In the genomic region with DNA sequence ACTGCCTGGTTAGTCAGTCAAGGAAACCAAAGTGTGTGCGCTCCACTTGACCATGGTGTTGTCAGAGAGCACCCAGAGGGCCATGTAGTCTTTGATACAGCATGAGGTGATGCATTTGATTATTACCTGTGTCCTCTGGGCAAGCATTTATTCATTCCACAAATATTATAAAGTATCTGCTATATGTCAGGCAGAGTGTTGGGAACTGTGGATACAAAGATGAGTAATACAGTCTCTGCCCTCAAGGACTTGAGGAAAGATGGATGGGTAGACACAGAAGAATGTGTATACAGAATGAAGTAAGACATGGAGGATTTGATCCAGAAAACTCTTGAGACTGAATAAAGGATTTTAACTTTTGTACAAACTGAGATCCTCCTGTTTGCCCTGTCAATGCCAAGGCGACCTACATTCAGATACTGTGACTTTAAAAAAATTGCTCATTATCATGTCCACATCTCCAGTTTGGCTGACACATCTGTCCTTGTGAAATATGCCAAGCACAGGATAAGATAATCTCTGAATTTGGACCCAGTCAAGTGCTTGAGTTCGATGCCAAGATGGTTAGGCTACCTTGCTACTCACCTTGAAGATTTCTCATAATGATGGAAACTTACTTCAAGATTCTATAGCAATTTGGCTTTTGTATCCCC, we compare ENCODE assay signal across 23 cellular contexts.
"Had no signal": no experiment of that assay in that cellular context is flagged by ENCODE, and none has a peak within 500 bp of the region (broad histone marks: within the 10 kb centered on the region; RNA-seq: fewer than 3 reads in every experiment).

No MANE protein-coding gene starts in this region.

- DNase-seq: activated CD4-positive, alpha-beta T cell treated with anti-CD3 and anti-CD28 coated beads, Interleukin-2, amount 10 ng/mL, durations not matched to agents 7 days and 5 days; activated CD8-positive, alpha-beta T cell treated with anti-CD3 and anti-CD28 coated beads, Interleukin-2, amount 10 ng/mL, durations not matched to agents 7 days and 5 days; activated gamma-delta T cell treated with Interleukin-2 at 50 U/mL for 16 hours; activated T-cell treated with anti-CD3 and anti-CD28 coated beads, Interleukin-2, amount 50 U/mL, for 1 hour; brain microvascular endothelial cell; colonic mucosa; dorsolateral prefrontal cortex; effector memory CD8-positive, alpha-beta T cell; heart right ventricle; kidney; lower lobe of right lung; naive thymus-derived CD8-positive, alpha-beta T cell; retina; spleen; stimulated activated CD4-positive, alpha-beta T cell treated with anti-CD3 and anti-CD28 coated beads, Interleukin-4, amount 100 ng/mL, for 1 hour; stimulated activated naive CD4-positive, alpha-beta T cell; upper lobe of right lung had no signal

- H3K9me3 ChIP-seq: ascending aorta, colonic mucosa, esophagus muscularis mucosa, heart right ventricle, lower lobe of right lung, spleen, upper lobe of right lung had no signal

- H3K4me1 ChIP-seq: ascending aorta, colonic mucosa, lower lobe of right lung, neural progenitor cell, spleen, upper lobe of right lung had no signal

- H3K4me2 ChIP-seq: neural progenitor cell had no signal

- H3K4me3 ChIP-seq: ascending aorta, colonic mucosa, dorsolateral prefrontal cortex, esophagus muscularis mucosa, heart right ventricle, lower lobe of right lung, neural progenitor cell, spleen, upper lobe of right lung had no signal

- H3K27ac ChIP-seq: ascending aorta, brain microvascular endothelial cell, colonic mucosa, dorsolateral prefrontal cortex, esophagus muscularis mucosa, heart right ventricle, lower lobe of right lung, neural progenitor cell, spleen, upper lobe of right lung, VCaP had no signal

- ATAC-seq: activated CD4-positive, CD25-positive, alpha-beta regulatory T cell treated with anti-CD3 and anti-CD28 coated beads, Interleukin-2, amount 50 U/mL, for 24 hours; activated CD8-positive, alpha-beta T cell treated with anti-CD3 and anti-CD28 coated beads, Interleukin-2, amount 10 ng/mL, durations not matched to agents 7 days and 5 days; effector memory CD8-positive, alpha-beta T cell; heart right ventricle; left lobe of liver; lower lobe of right lung; naive thymus-derived CD8-positive, alpha-beta T cell; upper lobe of right lung had no signal

- H2AFZ ChIP-seq: neural progenitor cell had no signal

- H3K9ac ChIP-seq: neural progenitor cell had no signal

- H3K27me3 ChIP-seq: ascending aorta, brain microvascular endothelial cell, colonic mucosa, dorsolateral prefrontal cortex, esophagus muscularis mucosa, heart right ventricle, neural progenitor cell, spleen, upper lobe of right lung had no signal

- H3K36me3 ChIP-seq: ascending aorta, brain microvascular endothelial cell, colonic mucosa, esophagus muscularis mucosa, lower lobe of right lung, neural progenitor cell, spleen, upper lobe of right lung had no signal
